In the genomic region with DNA sequence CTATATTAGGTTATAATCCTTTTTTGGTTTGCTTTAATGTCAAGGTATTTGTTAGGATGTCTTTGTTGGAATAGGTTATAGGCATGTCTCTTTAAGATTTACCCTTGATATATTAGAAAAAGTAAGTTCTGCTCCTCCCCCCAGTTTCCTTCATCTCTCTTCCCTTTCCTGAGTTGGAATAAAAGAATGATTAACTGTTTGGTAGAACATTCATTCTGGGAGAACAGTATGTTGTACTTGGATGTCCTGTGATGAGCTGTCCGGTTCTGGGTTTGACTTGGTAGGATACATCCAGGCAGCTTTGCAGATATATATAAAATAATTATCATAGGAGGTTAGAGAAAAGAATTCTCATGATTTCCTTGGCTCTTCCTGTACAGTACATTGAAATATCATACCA, we compare ENCODE assay signal across 11 cellular contexts.
"Had no signal": no experiment of that assay in that cellular context is flagged by ENCODE, and none has a peak within 500 bp of the region (broad histone marks: within the 10 kb centered on the region; RNA-seq: fewer than 3 reads in every experiment).

No MANE protein-coding gene starts in this region.

- H3K36me3 ChIP-seq: HAP-1 had no signal

- ATAC-seq: HCT116, HepG2, K562 had no signal

- DNase-seq: GM23248, GOT3, H7, HFFc6, IMR-90, KG1 had no signal

- H3K4me3 ChIP-seq: GM23248, HAP-1, K562 had no signal

- H3K27ac ChIP-seq: GM23248, HL-60 had no signal

- H3K9me3 ChIP-seq: HAP-1 had no signal

- H2AFZ ChIP-seq: GM23248 had no signal

- H3K4me1 ChIP-seq: HAP-1 had no signal
